8 cellular contexts compared by ENCODE assay signal in genomic region chr3:121431717-121432517, GRCh38.
DNase-seq lines count a peak whose midpoint lies in the region; ATAC-seq and TF ChIP-seq lines count a peak whose summit lies in the region.

No MANE protein-coding gene starts in this region.

- H3K27ac ChIP-seq in AG04450 (ENCODE audit: low read depth, low read length) (no peak overlapping the region), thoracic aorta (no peak overlapping the region), A673 (ENCODE audit: low read depth, low read length, poor library complexity, severe bottlenecking) (no peak overlapping the region)

- H3K9me3 ChIP-seq in AG04450 (ENCODE audit: control insufficient read depth, insufficient read depth, low read length) (no peaks in the 10 kb centered on the region), mucosa of descending colon (no peaks in the 10 kb centered on the region), thoracic aorta (no peaks in the 10 kb centered on the region), A673 (ENCODE audit: low read depth, low read length, poor library complexity, severe bottlenecking) (no peaks in the 10 kb centered on the region)

- CTCF ChIA-PET in AG04450 (lab: Charles Lee) (interaction anchor here (0.7 to 0.9 kb wide), 2 partner anchors 93 to 115 kb away, joined by 3 read pairs; no protein-coding TSS in a partner anchor), A673 (lab: Charles Lee) (no interaction called here)

- H3K27me3 ChIP-seq in AG04450 (ENCODE audit: control insufficient read depth, insufficient read depth, low read length) = no peaks in the 10 kb centered on the region
- H3K27me3 ChIP-seq in thoracic aorta (replicated peaks; ENCODE audit: insufficient read depth) = no peaks in the 10 kb centered on the region
- H3K27me3 ChIP-seq in A673 (replicated peaks; ENCODE audit: insufficient read depth, low read depth, low read length, poor library complexity) = no peaks in the 10 kb centered on the region

- TF ChIP-seq CTCF in AG04450 (IDR thresholded peaks at IDR 0.05; ENCODE audit: low read depth, low read length) = no peak
- no peak for TF ChIP-seq CTCF in cardiac fibroblast (IDR thresholded peaks at IDR 0.05; ENCODE audit: low read depth, low read length)
- TF ChIP-seq CTCF in mucosa of descending colon (IDR thresholded peaks at IDR 0.05) = no peak
- TF ChIP-seq CTCF in thoracic aorta (IDR thresholded peaks at IDR 0.05) = no peak
- no peak for TF ChIP-seq CTCF in A673 (conservative IDR thresholded peaks at IDR 0.05; ENCODE audit: low read depth, low read length)

- BruUV-seq in A673 (replicated peaks; lab: Mats Ljungman, UMichigan) = no TSS peak

- peak; percentile 3 for DNase-seq in AG04450 (ENCODE audit: low read depth, low spot score)
- peak; percentile 60 to 62 for DNase-seq in cardiac fibroblast (ENCODE audit: low read depth in 2 of 2)
- DNase-seq in mucosa of descending colon = peak in 1 of 3 donors; percentile 71
- DNase-seq in thoracic aorta (ENCODE audit: low spot score) = no peak
- no peak for DNase-seq in A673 (ENCODE audit: low spot score)

- H3K4me1 ChIP-seq in mucosa of descending colon (ENCODE audit: low read depth) (no peaks in the 10 kb centered on the region), thoracic aorta (ENCODE audit: control insufficient read depth in 1 of 2, low read depth in 2 of 2) (no peaks in the 10 kb centered on the region), A673 (ENCODE audit: insufficient read depth, low read length, poor library complexity, severe bottlenecking) (no peaks in the 10 kb centered on the region)

- H3K36me3 ChIP-seq in mucosa of descending colon (ENCODE audit: low read depth) = no peaks in the 10 kb centered on the region
- H3K36me3 ChIP-seq in thoracic aorta = no peaks in the 10 kb centered on the region
- H3K36me3 ChIP-seq in A673 (ENCODE audit: insufficient read depth, low read length, poor library complexity, severe bottlenecking) = peaks cover 26% of the 10 kb centered on the region

- intact Hi-C loops in mucosa of descending colon (cut with DNase I, micrococcal nuclease) = no loop called here
- intact Hi-C loops in A673 (cut with micrococcal nuclease; ENCODE audit: unreplicated experiment) = no loop called here

- POLR2A ChIA-PET in AG04450 (lab: Yijun Ruan, JAX) (interaction anchor here (0.6 kb wide), 1 partner anchor 356 kb away, joined by 5 read pairs; no protein-coding TSS in a partner anchor), A673 (lab: Charles Lee; ENCODE audit: low non-redundant PET) (no interaction called here)

- ATAC-seq in GM18861 (IDR thresholded peaks at IDR 0.05; ENCODE audit: unreplicated experiment) (peak; percentile 90), HG03066 (IDR thresholded peaks at IDR 0.05; ENCODE audit: low read depth, unreplicated experiment) (peak; percentile 89), SK-N-SH treated with all-trans-retinoic acid at 6 μM for 48 hours (peak; percentile 49), mucosa of descending colon (peak; percentile 95), thoracic aorta (ENCODE audit: insufficient number of reproducible peaks, low FRiP score, low read depth) (no peak)

- H3K4me3 ChIP-seq in AG04450 (ENCODE audit: low read depth, low read length) (peak overlapping the region; percentile 35), cardiac fibroblast (replicated peaks in 1 of 2; ENCODE audit: low read depth in 2 of 2, low read length in 2 of 2) (peak overlapping the region in 1 of 2 donors; percentile 31), mucosa of descending colon (no peak overlapping the region), thoracic aorta (peak overlapping the region; percentile 63), A673 (ENCODE audit: low read depth, low read length, poor library complexity, severe bottlenecking) (no peak overlapping the region)

TF ChIP-seq in SK-N-SH treated with all-trans-retinoic acid at 6 μM for 48 hours, 23 proteins besides CTCF, POLR2A, EP300 and RAD21:
- TF ChIP-seq ZFP30 (CRISPR knock-in tag; IDR thresholded peaks at IDR 0.05) = no peak
- TF ChIP-seq CSRNP3 (CRISPR knock-in tag; IDR thresholded peaks at IDR 0.05) = no peak
- TF ChIP-seq ZNF8 (CRISPR knock-in tag; IDR thresholded peaks at IDR 0.05) = no peak
- TF ChIP-seq ISL1 (CRISPR knock-in tag; IDR thresholded peaks at IDR 0.05) = no peak
- TF ChIP-seq ARNTL (CRISPR knock-in tag; IDR thresholded peaks at IDR 0.05; ENCODE audit: borderline replicate concordance, low read depth) = no peak
- no peak for TF ChIP-seq GLIS3 (CRISPR knock-in tag; IDR thresholded peaks at IDR 0.05)
- TF ChIP-seq PPARA (CRISPR knock-in tag; IDR thresholded peaks at IDR 0.05; ENCODE audit: borderline replicate concordance) = no peak
- TF ChIP-seq OSR1 (CRISPR knock-in tag; IDR thresholded peaks at IDR 0.05) = no peak
- TF ChIP-seq RARB (CRISPR knock-in tag; IDR thresholded peaks at IDR 0.05) = no peak
- TF ChIP-seq ESRRG (CRISPR knock-in tag; IDR thresholded peaks at IDR 0.05) = no peak
- no peak for TF ChIP-seq SNAI2 (CRISPR knock-in tag; IDR thresholded peaks at IDR 0.05)
- TF ChIP-seq BACH2 (CRISPR knock-in tag; IDR thresholded peaks at IDR 0.05; ENCODE audit: borderline replicate concordance) = no peak
- TF ChIP-seq CREB5 (CRISPR knock-in tag; IDR thresholded peaks at IDR 0.05; ENCODE audit: low read depth) = no peak
- TF ChIP-seq ZNF565 (CRISPR knock-in tag; conservative IDR thresholded peaks at IDR 0.05; ENCODE audit: low read depth) = no peak
- TF ChIP-seq PATZ1 (CRISPR knock-in tag; IDR thresholded peaks at IDR 0.05; ENCODE audit: borderline replicate concordance) = no peak
- no peak for TF ChIP-seq TCF4 (CRISPR knock-in tag; IDR thresholded peaks at IDR 0.05; ENCODE audit: borderline replicate concordance)
- no peak for TF ChIP-seq TOX (CRISPR knock-in tag; IDR thresholded peaks at IDR 0.05; ENCODE audit: borderline replicate concordance)
- TF ChIP-seq ZC3H10 (CRISPR knock-in tag; IDR thresholded peaks at IDR 0.05) = no peak
- no peak for TF ChIP-seq ZNF70 (CRISPR knock-in tag; IDR thresholded peaks at IDR 0.05)
- no peak for TF ChIP-seq ZFP3 (CRISPR knock-in tag; IDR thresholded peaks at IDR 0.05)

Comparison
In these comparisons a context has a peak if more than half of its experiments do, and no peak if none do; other contexts are left out.
1. DNase-seq: peak in AG04450 (single experiment) and cardiac fibroblast (2 of 2); none in thoracic aorta (single experiment) and A673 (single experiment).
2. H3K4me3 ChIP-seq: peak in AG04450 (single experiment) and thoracic aorta (single experiment); none in mucosa of descending colon (single experiment) and A673 (single experiment).